ENCODE assay signal across 8 cellular contexts in genomic region chr11:126352934-126353801, GRCh38. TPM values are rescaled to one million over a fixed set of nuclear protein-coding genes. Genes with fewer than 3 reads are reported as not detected.
DNase-seq lines count a peak whose midpoint lies in the region; ATAC-seq and TF ChIP-seq lines count a peak whose summit lies in the region.

No MANE protein-coding gene starts in this region.

- no peak for TF ChIP-seq EP300 in sigmoid colon (IDR thresholded peaks at IDR 0.05)

- H3K27me3 Mint-ChIP-seq in endodermal cell (ENCODE audit: insufficient read depth) = no peaks in the 10 kb centered on the region
- no peaks in the 10 kb centered on the region for H3K27me3 Mint-ChIP-seq in stimulated activated naive CD8-positive, alpha-beta T cell treated with anti-CD3 and anti-CD28 coated beads, Interleukin-15, Interleukin-2, amounts not matched to agents 100 ng/mL and 50 ng/mL, for 24 hours

- TF ChIP-seq CTCF in RWPE1 (conservative IDR thresholded peaks at IDR 0.05; ENCODE audit: low read depth) (no peak), endodermal cell (conservative IDR thresholded peaks at IDR 0.05) (no peak), sigmoid colon (IDR thresholded peaks at IDR 0.05) (no peak)

- H3K9ac ChIP-seq in endodermal cell (ENCODE audit: extremely low read depth, low read length, poor library complexity, severe bottlenecking) = no peak overlapping the region

- DNase-seq in cardiac septum (ENCODE audit: low spot score) = peak; percentile 35
- no peak for DNase-seq in Right ventricle myocardium superior
- peak; percentile 69 for DNase-seq in RWPE1 (ENCODE audit: low spot score)
- no peak for DNase-seq in endodermal cell
- no peak for DNase-seq in sigmoid colon
- DNase-seq in amygdala (lab: John Stamatoyannopoulos, UW) = no peak

- 90 to 94% methylated on average over 2 to 4 of the region's 4 CpGs for WGBS in endodermal cell (ENCODE audit: insufficient coverage in 1 of 2, insufficient read length in 1 of 2), 2 experiments
- 74 to 82% methylated on average over 4 of the region's 4 CpGs for WGBS in sigmoid colon, 2 donors

- ATAC-seq in Right ventricle myocardium superior (ENCODE audit: poor library complexity) = no peak
- no peak for ATAC-seq in HG03469 (IDR thresholded peaks at IDR 0.05; ENCODE audit: unreplicated experiment)

- peak overlapping the region; percentile 61 for H3K27ac Mint-ChIP-seq in endodermal cell
- H3K27ac Mint-ChIP-seq in stimulated activated naive CD8-positive, alpha-beta T cell treated with anti-CD3 and anti-CD28 coated beads, Interleukin-15, Interleukin-2, amounts not matched to agents 100 ng/mL and 50 ng/mL, for 24 hours = peak overlapping the region; percentile 92

- H3K4me1 Mint-ChIP-seq in endodermal cell = peaks cover 54% of the 10 kb centered on the region
- H3K4me1 Mint-ChIP-seq in stimulated activated naive CD8-positive, alpha-beta T cell treated with anti-CD3 and anti-CD28 coated beads, Interleukin-15, Interleukin-2, amounts not matched to agents 100 ng/mL and 50 ng/mL, for 24 hours (ENCODE audit: low read depth) = peaks cover 33% of the 10 kb centered on the region

- H3K27ac ChIP-seq in RWPE1 (peak overlapping the region; percentile 90), endodermal cell (ENCODE audit: low read depth, low read length) (no peak overlapping the region), sigmoid colon (peak overlapping the region in 2 of 4 donors; percentile 19 to 90)

- no peak for TF ChIP-seq POLR2A in sigmoid colon (IDR thresholded peaks at IDR 0.05)

- CTCF ChIA-PET in RWPE1 (lab: Yijun Ruan, JAX) = interaction anchor here (0.5 to 1.4 kb wide), 5 partner anchors 13 to 128 kb away, joined by 3 to 5 read pairs (median 3); no protein-coding TSS in a partner anchor

- H3K4me1 ChIP-seq in endodermal cell (ENCODE audit: control insufficient read depth, insufficient read depth, low read length) = peaks cover 14% of the 10 kb centered on the region
- H3K4me1 ChIP-seq in sigmoid colon = peaks cover 0 to 87% (median 79%) of the 10 kb centered on the region in 4 donors

- POLR2A ChIA-PET in RWPE1 (lab: Yijun Ruan, JAX; ENCODE audit: low non-redundant PET) = interaction anchor here (0.5 to 1.0 kb wide), 5 partner anchors 24 to 71 kb away, joined by 3 read pairs; no protein-coding TSS in a partner anchor

- H3K4me3 ChIP-seq in endodermal cell (ENCODE audit: low read length) (peak overlapping the region; percentile 54), sigmoid colon (no peak overlapping the region)

- H3K9me3 Mint-ChIP-seq in endodermal cell = no peaks in the 10 kb centered on the region
- H3K9me3 Mint-ChIP-seq in stimulated activated naive CD8-positive, alpha-beta T cell treated with anti-CD3 and anti-CD28 coated beads, Interleukin-15, Interleukin-2, amounts not matched to agents 100 ng/mL and 50 ng/mL, for 24 hours = no peaks in the 10 kb centered on the region

- H3K27me3 ChIP-seq in endodermal cell (ENCODE audit: control insufficient read depth, insufficient read depth, low read length, poor library complexity, severe bottlenecking) = no peaks in the 10 kb centered on the region
- no peaks in the 10 kb centered on the region for H3K27me3 ChIP-seq in sigmoid colon

- H3K36me3 Mint-ChIP-seq in endodermal cell (ENCODE audit: low read depth) = peaks cover 13% of the 10 kb centered on the region
- H3K36me3 Mint-ChIP-seq in stimulated activated naive CD8-positive, alpha-beta T cell treated with anti-CD3 and anti-CD28 coated beads, Interleukin-15, Interleukin-2, amounts not matched to agents 100 ng/mL and 50 ng/mL, for 24 hours (ENCODE audit: low read depth) = peaks cover 10% of the 10 kb centered on the region

- H3K4me3 Mint-ChIP-seq in endodermal cell = peak overlapping the region; percentile 80
- H3K4me3 Mint-ChIP-seq in stimulated activated naive CD8-positive, alpha-beta T cell treated with anti-CD3 and anti-CD28 coated beads, Interleukin-15, Interleukin-2, amounts not matched to agents 100 ng/mL and 50 ng/mL, for 24 hours = peak overlapping the region; percentile 74

- H3K36me3 ChIP-seq in endodermal cell (ENCODE audit: control insufficient read depth, insufficient read depth, low read length) (no peaks in the 10 kb centered on the region), sigmoid colon (no peaks in the 10 kb centered on the region)

- intact Hi-C loops in cardiac septum (cut with DNase I) = loop anchor here (10.0 kb wide), 1 partner anchor 62 kb away; no protein-coding TSS in a partner anchor
- intact Hi-C loops in Right ventricle myocardium superior (cut with DNase I) = no loop called here
- intact Hi-C loops in sigmoid colon (cut with DNase I) = no loop called here

- no peaks in the 10 kb centered on the region for H3K9me3 ChIP-seq in endodermal cell (ENCODE audit: control insufficient read depth, low read length)
- H3K9me3 ChIP-seq in sigmoid colon = no peaks in the 10 kb centered on the region

RNA-seq across cellular contexts. Expression of gene ST3GAL4, which starts 2.3 kb away (rescaled TPM):
- 55.1 TPM for total RNA-seq in cardiac septum
- total RNA-seq in Right ventricle myocardium superior = 36.5 TPM
- 10 to 100 TPM; 16.5 to 21.5 TPM for total RNA-seq in endodermal cell
- polyA plus RNA-seq in endodermal cell (2013, experiment 1 of 2) = 15.6 TPM
- 13.3 TPM for polyA plus RNA-seq in endodermal cell (2013, experiment 2 of 2)
- 10 to 100 TPM; 43.1 to 69.2 (median 45.5) TPM for total RNA-seq in sigmoid colon
- 100 to 1,000 TPM; 211 to 336 (median 268) TPM for polyA plus RNA-seq in sigmoid colon

RNA-seq across cellular contexts. Expression of gene DCPS, which starts 49.3 kb away (rescaled TPM):
- total RNA-seq in cardiac septum (9.9 TPM), Right ventricle myocardium superior (10.7 TPM), endodermal cell (10 to 100 TPM; 19.0 to 22.6 TPM), sigmoid colon (1 to 10 TPM; 7.6 to 10.0 (median 9.3) TPM)
- 20.5 TPM for polyA plus RNA-seq in endodermal cell (2013, experiment 1 of 2)
- polyA plus RNA-seq in endodermal cell (2013, experiment 2 of 2) = 19.2 TPM
- 10 to 100 TPM in 2 of 3 donors, 1 to 10 TPM in 1; 9.0 to 30.0 (median 15.0) TPM for polyA plus RNA-seq in sigmoid colon

Comparison
In these comparisons a context has a peak if more than half of its experiments do, and no peak if none do; other contexts are left out.
1. DNase-seq: peak in cardiac septum (single experiment) and RWPE1 (single experiment); none in Right ventricle myocardium superior (single experiment), endodermal cell (single experiment), sigmoid colon (single experiment) and amygdala (0 of 56).